22 cellular contexts compared by ENCODE assay signal in genomic region chr18:12254820-12255511, GRCh38. TPM values are rescaled to one million over a fixed set of nuclear protein-coding genes. Genes with fewer than 3 reads are reported as not detected.
A peak's percentile ranks its signal among the peaks of the same experiment; 100 is the strongest.
DNase-seq lines count a peak whose midpoint lies in the region; ATAC-seq and TF ChIP-seq lines count a peak whose summit lies in the region.
"Had no signal": no experiment of that assay in that cellular context is flagged by ENCODE, and none has a peak within 500 bp of the region (broad histone marks: within the 10 kb centered on the region; RNA-seq: fewer than 3 reads in every experiment).

No MANE protein-coding gene starts in this region.

- peaks cover 82% of the 10 kb centered on the region for H3K27me3 ChIP-seq in cardiac muscle cell
- peaks cover 6% of the 10 kb centered on the region for H3K27me3 ChIP-seq in foreskin keratinocyte
- H3K27me3 ChIP-seq: BLaER1 treated with 17β-estradiol and CSF1 and Interleukin-3, amounts not matched to agents 10 nM and 100 nM had no signal

- no peaks in the 10 kb centered on the region for H3K36me3 ChIP-seq in cardiac muscle cell
- H3K36me3 ChIP-seq: BLaER1 treated with 17β-estradiol and CSF1 and Interleukin-3, amounts not matched to agents 10 nM and 100 nM; thyroid gland had no signal

- H3K4me3 ChIP-seq in cardiac muscle cell = peak overlapping the region; percentile 33
- H3K4me3 ChIP-seq: BLaER1 treated with 17β-estradiol and CSF1 and Interleukin-3, amounts not matched to agents 10 nM and 100 nM had no signal

- H3K27ac ChIP-seq in cardiac muscle cell (no peak overlapping the region), foreskin keratinocyte (peak overlapping the region; percentile 37)
- H3K27ac ChIP-seq: A549; BLaER1 treated with 17β-estradiol and CSF1 and Interleukin-3, amounts not matched to agents 10 nM and 100 nM; HL-60; thyroid gland had no signal

- no peaks in the 10 kb centered on the region for H3K9me3 ChIP-seq in cardiac muscle cell (ENCODE audit: low read depth)
- H3K9me3 ChIP-seq: A549, thyroid gland had no signal

- TF ChIP-seq CTCF in cardiac muscle cell (IDR thresholded peaks at IDR 0.05; ENCODE audit: low read depth, low read length) (no peak), foreskin keratinocyte (conservative IDR thresholded peaks at IDR 0.05) (no peak), neural crest cell (conservative IDR thresholded peaks at IDR 0.05) (no peak)

- peaks cover 3% of the 10 kb centered on the region for H3K4me1 ChIP-seq in cardiac muscle cell (ENCODE audit: low read depth)
- peaks cover 25% of the 10 kb centered on the region for H3K4me1 ChIP-seq in foreskin keratinocyte
- H3K4me1 ChIP-seq: A549 had no signal

- DNase-seq in cardiac muscle cell (ENCODE audit: low read depth in 1 of 2, low spot score in 1 of 2) (no peak), left ventricle myocardium superior (no peak), foreskin keratinocyte (peak in 1 of 2 donors; percentile 36), neural crest cell (ENCODE audit: low read depth, low spot score) (no peak), NCI-H226 (no peak), NCI-H345 (lab: John Stamatoyannopoulos, UW) (no peak)
- DNase-seq: activated CD4-positive, alpha-beta T cell treated with anti-CD3 and anti-CD28 coated beads, Interleukin-2, amount 10 ng/mL, durations not matched to agents 7 days and 5 days; activated CD8-positive, alpha-beta memory T cell treated with anti-CD3 and anti-CD28 coated beads, Interleukin-2, amount 50 U/mL, for 48 hours; activated naive CD4-positive, alpha-beta T cell treated with Interleukin-2 at 50 U/mL for 16 hours; DMS153; KG1; NCI-H1092 treated with DMSO at 0.1 percent for 48 hours; NCI-H2107 had no signal

- H3K27me3 Mint-ChIP-seq in neural crest cell (ENCODE audit: low read depth) = peaks cover 82% of the 10 kb centered on the region

- peak overlapping the region; percentile 25 for H3K4me3 Mint-ChIP-seq in neural crest cell
- H3K4me3 Mint-ChIP-seq: activated CD4-positive, alpha-beta T cell treated with anti-CD3 and anti-CD28 coated beads, Interleukin-2, amount 10 ng/mL, durations not matched to agents 7 days and 5 days had no signal

- H3K27ac Mint-ChIP-seq in neural crest cell (ENCODE audit: unreplicated experiment) = no peak overlapping the region
- H3K27ac Mint-ChIP-seq: activated CD4-positive, alpha-beta T cell treated with anti-CD3 and anti-CD28 coated beads, Interleukin-2, amount 10 ng/mL, durations not matched to agents 7 days and 5 days had no signal

- no peaks in the 10 kb centered on the region for H3K9me3 Mint-ChIP-seq in neural crest cell
- H3K9me3 Mint-ChIP-seq: activated CD4-positive, alpha-beta T cell treated with anti-CD3 and anti-CD28 coated beads, Interleukin-2, amount 10 ng/mL, durations not matched to agents 7 days and 5 days had no signal

- ATAC-seq in left ventricle myocardium superior (no peak), foreskin keratinocyte (peak; percentile 2), HG03280 (IDR thresholded peaks at IDR 0.05; ENCODE audit: unreplicated experiment) (no peak), GM18511 (IDR thresholded peaks at IDR 0.05; ENCODE audit: unreplicated experiment) (no peak)

- peaks cover 22% of the 10 kb centered on the region for H3K4me1 Mint-ChIP-seq in neural crest cell
- H3K4me1 Mint-ChIP-seq: activated CD4-positive, alpha-beta T cell treated with anti-CD3 and anti-CD28 coated beads, Interleukin-2, amount 10 ng/mL, durations not matched to agents 7 days and 5 days had no signal

- intact Hi-C loops in left ventricle myocardium superior (cut with micrococcal nuclease) = no loop called here

- H3K36me3 Mint-ChIP-seq in neural crest cell (ENCODE audit: low read depth) = no peaks in the 10 kb centered on the region

RNA-seq across cellular contexts. Expression of gene CIDEA, which starts 0.8 kb away (rescaled TPM):
- total RNA-seq in cardiac muscle cell (not detected in 2 replicates), left ventricle myocardium superior (0.52 TPM), foreskin keratinocyte (12.3 and 12.5 TPM in 2 replicates), neural crest cell (not detected in 2 replicates)
- polyA plus RNA-seq in cardiac muscle cell (not detected in 2 replicates), foreskin keratinocyte (18.5 and 21.2 TPM in 2 replicates)
- total RNA-seq: activated CD4-positive, alpha-beta T cell treated with anti-CD3 and anti-CD28 coated beads, Interleukin-2, amount 10 ng/mL, durations not matched to agents 7 days and 5 days; kidney; mononuclear cell; osteocyte had no signal
- polyA plus RNA-seq: A549 had no signal

RNA-seq across cellular contexts. Expression of gene TUBB6, which starts 53.1 kb away (rescaled TPM):
- total RNA-seq in cardiac muscle cell (212 and 450 TPM in 2 replicates), left ventricle myocardium superior (82.0 TPM), foreskin keratinocyte (772 and 774 TPM in 2 replicates), neural crest cell (77.8 and 81.8 TPM in 2 replicates)
- polyA plus RNA-seq in cardiac muscle cell (185 and 240 TPM in 2 replicates), foreskin keratinocyte (680 and 693 TPM in 2 replicates)
